In genomic region chr16:12456355-12456754, GRCh38 we compare ENCODE assay signal across 24 cellular contexts.
"Had no signal": no experiment of that assay in that cellular context is flagged by ENCODE, and none has a peak within 500 bp of the region (broad histone marks: within the 10 kb centered on the region; RNA-seq: fewer than 3 reads in every experiment).

No MANE protein-coding gene starts in this region.

- DNase-seq: IMR-90; Karpas-422; KG1; MG63; NCI-H1092; NCI-H1105 treated with DMSO at 0.1 percent for 48 hours; NCI-H1417 treated with DMSO at 0.1 percent for 48 hours; NCI-H146; NCI-H1694 treated with DMSO at 0.1 percent for 48 hours; NCI-H1930; NCI-H2081; NCI-H2107; NCI-H2227 treated with DMSO at 0.1 percent for 48 hours; NCI-H524; NCI-H526 treated with DMSO at 0.1 percent for 48 hours; NCI-H748 treated with DMSO at 0.1 percent for 48 hours; NK-92 treated with Interleukin-12 subunit alpha and Interleukin-12 subunit beta, amount 100 ng/mL, for 24 hours; SHP77 treated with DMSO at 0.1 percent for 48 hours; SJCRH30 had no signal

- H3K36me3 ChIP-seq: MG63, SJCRH30 had no signal

- H3K9me3 ChIP-seq: MG63, SJCRH30 had no signal

- H3K27ac ChIP-seq: HL-60, RWPE1, SJCRH30 had no signal

- H3K4me1 ChIP-seq: SJCRH30 had no signal

- H3K4me3 ChIP-seq: MG63, SJCRH30 had no signal

- H3K27me3 ChIP-seq: MG63 had no signal

- ATAC-seq: Panc1, PC-3, SK-N-SH treated with all-trans-retinoic acid at 6 μM for 48 hours had no signal
